ENCODE assay signal across 28 cellular contexts in the genomic region with DNA sequence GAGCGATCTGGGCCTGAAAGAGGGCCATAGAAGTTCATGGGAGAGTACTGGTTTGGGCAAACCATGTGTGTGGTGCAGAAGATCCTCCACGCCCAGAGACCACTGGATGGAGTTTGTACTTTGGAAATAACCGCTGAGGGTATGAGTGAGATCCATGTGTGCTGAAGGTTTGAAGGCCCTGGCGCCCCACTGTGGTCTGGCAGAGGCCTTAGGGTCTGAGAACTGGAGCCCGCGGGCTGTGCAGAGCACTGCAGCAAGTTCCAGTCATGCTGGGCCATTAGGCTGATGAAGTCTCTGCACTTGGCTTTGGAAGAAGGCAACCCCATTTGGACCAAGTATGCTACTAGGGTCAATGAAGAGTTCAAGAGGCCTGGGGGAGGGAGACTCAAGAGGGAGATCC.
"Had no signal": no experiment of that assay in that cellular context is flagged by ENCODE, and none has a peak within 500 bp of the region (broad histone marks: within the 10 kb centered on the region; RNA-seq: fewer than 3 reads in every experiment).

No MANE protein-coding gene starts in this region.

- H3K27ac ChIP-seq: neural progenitor cell, neutrophil, pancreas, prostate gland, skin epidermis, stomach, thoracic aorta, thyroid gland, tibial nerve, upper lobe of left lung, vagina had no signal

- ATAC-seq: naive thymus-derived CD4-positive, alpha-beta T cell; natural killer cell; pancreas; right cardiac atrium; sciatic nerve; stimulated activated effector memory CD8-positive, alpha-beta T cell treated with anti-CD3 and anti-CD28 coated beads, Interleukin-12 subunit alpha, Interleukin-12 subunit beta, amount 100 ng/mL, for 72 hours; stimulated activated naive B cell treated with anti-CD40 and anti-IgM and Interleukin-4, amounts not matched to agents 10 μg/mL and 1 μg/mL and 100 μg/mL, for 72 hours had no signal

- H2AFZ ChIP-seq: neural progenitor cell had no signal

- H3K27me3 ChIP-seq: thyroid gland, vagina had no signal

- H3K9me3 ChIP-seq: neutrophil, pancreas, prostate gland, stomach, thoracic aorta, thyroid gland, tibial nerve, upper lobe of left lung, vagina had no signal

- FAIRE-seq: pancreas, urothelium cell line had no signal

- H3K9me3 Mint-ChIP-seq: natural killer cell; nephron; neural progenitor cell; stimulated activated effector memory CD8-positive, alpha-beta T cell treated with anti-CD3 and anti-CD28 coated beads, Interleukin-12 subunit alpha, Interleukin-12 subunit beta, amount 100 ng/mL, for 72 hours; stimulated activated naive CD8-positive, alpha-beta T cell treated with anti-CD3 and anti-CD28 coated beads, Interleukin-15, Interleukin-2, amounts not matched to agents 100 ng/mL and 50 ng/mL, for 24 hours had no signal

- H3K9ac ChIP-seq: neural progenitor cell had no signal

- H3K4me3 ChIP-seq: neural progenitor cell, pancreas, prostate gland, skin epidermis, smooth muscle cell, stomach, thoracic aorta, thyroid gland, tibial nerve, upper lobe of left lung, vagina had no signal

- H3K36me3 Mint-ChIP-seq: naive thymus-derived CD4-positive, alpha-beta T cell; natural killer cell; neural progenitor cell; stimulated activated effector memory CD8-positive, alpha-beta T cell treated with anti-CD3 and anti-CD28 coated beads, Interleukin-12 subunit alpha, Interleukin-12 subunit beta, amount 100 ng/mL, for 72 hours; stimulated activated naive B cell treated with anti-CD40 and anti-IgM and Interleukin-4, amounts not matched to agents 10 μg/mL and 1 μg/mL and 100 μg/mL, for 72 hours had no signal

- H3K4me1 ChIP-seq: neural progenitor cell, pancreas, prostate gland, stomach, thyroid gland, tibial nerve, upper lobe of left lung, vagina had no signal

- DNase-seq: naive thymus-derived CD4-positive, alpha-beta T cell; natural killer cell; nucleus accumbens; pancreas; right cardiac atrium; stimulated activated CD4-positive, alpha-beta T cell treated with anti-CD3 and anti-CD28 coated beads, Interleukin-15, amount 100 ng/mL, for 24 hours; stimulated activated CD4-positive, alpha-beta T cell treated with anti-CD3 and anti-CD28 coated beads, Interleukin-2, amount 100 ng/mL, for 24 hours; stimulated activated CD4-positive, alpha-beta T cell treated with anti-CD3 and anti-CD28 coated beads, Interleukin-2, amount 100 ng/mL, for 48 hours; stimulated activated CD4-positive, alpha-beta T cell treated with anti-CD3 and anti-CD28 coated beads, Interleukin-4, amount 100 ng/mL, for 24 hours; stimulated activated naive B cell treated with anti-CD40 and anti-IgM and Interleukin-4, amounts not matched to agents 10 μg/mL and 1 μg/mL and 100 μg/mL, for 72 hours; stimulated activated naive CD4-positive, alpha-beta T cell treated with Interleukin-2 at 50 U/mL for 16 hours; stomach; thyroid gland; trophoblast cell; upper lobe of left lung had no signal

- H3K4me2 ChIP-seq: neural progenitor cell, smooth muscle cell had no signal

- H3K4me3 Mint-ChIP-seq: naive thymus-derived CD4-positive, alpha-beta T cell; natural killer cell; nephron; neural progenitor cell; stimulated activated effector memory CD8-positive, alpha-beta T cell treated with anti-CD3 and anti-CD28 coated beads, Interleukin-12 subunit alpha, Interleukin-12 subunit beta, amount 100 ng/mL, for 72 hours; stimulated activated naive B cell treated with anti-CD40 and anti-IgM and Interleukin-4, amounts not matched to agents 10 μg/mL and 1 μg/mL and 100 μg/mL, for 72 hours; stimulated activated naive CD8-positive, alpha-beta T cell treated with anti-CD3 and anti-CD28 coated beads, Interleukin-15, Interleukin-2, amounts not matched to agents 100 ng/mL and 50 ng/mL, for 24 hours had no signal

- H3K27ac Mint-ChIP-seq: naive thymus-derived CD4-positive, alpha-beta T cell; natural killer cell; nephron; neural progenitor cell; stimulated activated effector memory CD8-positive, alpha-beta T cell treated with anti-CD3 and anti-CD28 coated beads, Interleukin-12 subunit alpha, Interleukin-12 subunit beta, amount 100 ng/mL, for 72 hours; stimulated activated naive B cell treated with anti-CD40 and anti-IgM and Interleukin-4, amounts not matched to agents 10 μg/mL and 1 μg/mL and 100 μg/mL, for 72 hours; stimulated activated naive CD8-positive, alpha-beta T cell treated with anti-CD3 and anti-CD28 coated beads, Interleukin-15, Interleukin-2, amounts not matched to agents 100 ng/mL and 50 ng/mL, for 24 hours had no signal

- H3K36me3 ChIP-seq: neural progenitor cell, neutrophil, pancreas, prostate gland, stomach, thoracic aorta, thyroid gland, tibial nerve, upper lobe of left lung, vagina had no signal

- H3K4me1 Mint-ChIP-seq: naive thymus-derived CD4-positive, alpha-beta T cell; natural killer cell; stimulated activated effector memory CD8-positive, alpha-beta T cell treated with anti-CD3 and anti-CD28 coated beads, Interleukin-12 subunit alpha, Interleukin-12 subunit beta, amount 100 ng/mL, for 72 hours; stimulated activated naive B cell treated with anti-CD40 and anti-IgM and Interleukin-4, amounts not matched to agents 10 μg/mL and 1 μg/mL and 100 μg/mL, for 72 hours had no signal
